In genomic region chr15:67359431-67360082, GRCh38 we compare ENCODE assay signal across 23 cellular contexts.
A peak's percentile ranks its signal among the peaks of the same experiment; 100 is the strongest.
DNase-seq lines count a peak whose midpoint lies in the region; ATAC-seq, FAIRE-seq and TF ChIP-seq lines count a peak whose summit lies in the region.
"Had no signal": no experiment of that assay in that cellular context is flagged by ENCODE, and none has a peak within 500 bp of the region (broad histone marks: within the 10 kb centered on the region; RNA-seq: fewer than 3 reads in every experiment).

No MANE protein-coding gene starts in this region.

- H3K79me2 ChIP-seq in K562 (ENCODE audit: control insufficient read depth, insufficient read depth, low read length) (no peaks in the 10 kb centered on the region), neural cell (replicated peaks; ENCODE audit: insufficient read depth, low read length) (no peaks in the 10 kb centered on the region)

- no peak for FAIRE-seq in K562 (lab: Jason Lieb, UNC)
- FAIRE-seq: GM12878, GM19239 had no signal

- H3K9me3 ChIP-seq in K562 (replicated peaks; ENCODE audit: control insufficient read depth, insufficient read depth, low read depth, low read length) (no peaks in the 10 kb centered on the region), neural cell (ENCODE audit: low read length) (no peaks in the 10 kb centered on the region)
- H3K9me3 ChIP-seq: psoas muscle, uterus had no signal

- H3K9me1 ChIP-seq in K562 (ENCODE audit: control insufficient read depth, insufficient read depth, low read length): no peaks in the 10 kb centered on the region

- H3K9ac ChIP-seq in K562 (ENCODE audit: insufficient read depth in 1 of 2, low read depth in 2 of 2, low read length in 2 of 2): no peak overlapping the region
- H3K9ac ChIP-seq in neural cell (ENCODE audit: low read length): no peak overlapping the region

- TF ChIP-seq RAD21 in K562 (CRISPR knock-in tag; conservative IDR thresholded peaks at IDR 0.05 in 1 of 2, IDR thresholded peaks at IDR 0.05 in 1 of 2) (no peak), neural cell (conservative IDR thresholded peaks at IDR 0.05) (no peak)

- peak; percentile 19 for DNase-seq in HuH-7.5 (ENCODE audit: low spot score)
- peak; percentile 78 for DNase-seq in NCI-H146 treated with DMSO at 0.1 percent for 48 hours (lab: John Stamatoyannopoulos, UW; ENCODE audit: unreplicated experiment)
- DNase-seq in K562 (ENCODE audit: extremely low read depth in 1 of 4, low spot score in 3 of 4): no peak
- DNase-seq in OCI-M1 (lab: John Stamatoyannopoulos, UW): no peak
- DNase-seq: CD8-positive, alpha-beta T cell; cerebellar nuclear complex; erythroblast; foreskin fibroblast; KG1; left ventricle myocardium superior; NCI-H2029; PC-3; psoas muscle; SHP77; stimulated activated CD4-positive, alpha-beta T cell treated with anti-CD3 and anti-CD28 coated beads, Interleukin-1b, Interleukin-23, amount 100 ng/mL, for 48 hours; uterus had no signal

- no TSS peak for BruUV-seq in K562 (replicated peaks; lab: Mats Ljungman, UMichigan)

- POLR2A ChIA-PET in K562 (lab: Yijun Ruan, JAX): interaction anchor here (1.1 to 1.3 kb wide), 2 partner anchors 8 to 11 kb away, joined by 4 to 7 read pairs; no protein-coding TSS in a partner anchor

- no peak for TF ChIP-seq POLR2A in K562 (conservative IDR thresholded peaks at IDR 0.05)

- no peak for TF ChIP-seq CTCF in K562 (IDR thresholded peaks at IDR 0.05 in 2 of 3, conservative IDR thresholded peaks at IDR 0.05 in 1 of 3; ENCODE audit: insufficient read depth in 2 of 3, low read depth in 1 of 3, low read length in 3 of 3)
- no peak for TF ChIP-seq CTCF in neural cell (IDR thresholded peaks at IDR 0.05; ENCODE audit: poor library complexity, severe bottlenecking)

- whole genome bisulfite sequencing in K562 (ENCODE audit: insufficient coverage, low coverage, missing lambda C conversion rate): 26% methylated on average over 8 of the region's 8 CpGs

- H3K9me2 ChIP-seq in neural cell (ENCODE audit: insufficient read depth, low read length): no peaks in the 10 kb centered on the region

- H2AFZ ChIP-seq in K562 (ENCODE audit: low read depth, low read length) (no peak overlapping the region), neural cell (ENCODE audit: low read depth, low read length) (no peak overlapping the region)

- intact Hi-C loops in K562 (cut with micrococcal nuclease): no loop called here

- H3K4me3 ChIP-seq in K562 (no peak overlapping the region), neural cell (ENCODE audit: low read length) (peak overlapping the region; percentile 32)
- H3K4me3 ChIP-seq: GM12878, psoas muscle, uterus had no signal

- no peaks in the 10 kb centered on the region for H4K20me1 ChIP-seq in K562 (replicated peaks; ENCODE audit: control insufficient read depth, insufficient read depth, low read length)
- H4K20me1 ChIP-seq in neural cell (ENCODE audit: insufficient read depth): no peaks in the 10 kb centered on the region

- H3K27ac ChIP-seq in K562 (ENCODE audit: extremely low read depth, low read depth, low read length) (no peak overlapping the region), neural cell (ENCODE audit: low read length) (peak overlapping the region; percentile 79)
- H3K27ac ChIP-seq: psoas muscle, uterus had no signal

- no peaks in the 10 kb centered on the region for H3F3A ChIP-seq in neural cell (ENCODE audit: insufficient read depth, low read length, poor library complexity, severe bottlenecking)

- CTCF ChIA-PET in K562 (lab: Yijun Ruan, JAX; ENCODE audit: low intra/inter-chr PET ratio): interaction anchor here (0.8 kb wide), 1 partner anchor 474 kb away, joined by 3 read pairs; no protein-coding TSS in a partner anchor

- ATAC-seq in K562 (no peak), GM19463 (IDR thresholded peaks at IDR 0.05; ENCODE audit: unreplicated experiment) (no peak), GM21423 (IDR thresholded peaks at IDR 0.05; ENCODE audit: unreplicated experiment) (no peak)
- ATAC-seq: activated T-helper 17 cell treated with anti-CD3 and anti-CD28 coated beads, Interleukin-2, amount 50 U/mL, for 72 hours; CD8-positive, alpha-beta T cell; GM12878; left ventricle myocardium superior; PC-3; psoas muscle; stimulated activated effector memory CD8-positive, alpha-beta T cell treated with anti-CD3 and anti-CD28 coated beads, Interleukin-12 subunit alpha, Interleukin-12 subunit beta, amount 100 ng/mL, for 72 hours had no signal

- TF ChIP-seq EP300 in K562 (IDR thresholded peaks at IDR 0.05; ENCODE audit: low read length): no peak
- no peak for TF ChIP-seq EP300 in neural cell (conservative IDR thresholded peaks at IDR 0.05; ENCODE audit: poor library complexity, severe bottlenecking)

- H3K4me2 ChIP-seq in K562 (ENCODE audit: insufficient read depth, low read length): no peak overlapping the region
- H3K4me2 ChIP-seq in neural cell (ENCODE audit: low read length): peak overlapping the region; percentile 10

- in situ Hi-C loops in K562 (cut with MboI): no loop called here

- H3K4me1 ChIP-seq in K562 (replicated peaks in 1 of 2; ENCODE audit: control insufficient read depth in 2 of 2, insufficient read depth in 2 of 2, low read length in 2 of 2): no peaks in the 10 kb centered on the region
- H3K4me1 ChIP-seq: psoas muscle, uterus had no signal

- H3K36me3 ChIP-seq in K562 (ENCODE audit: control insufficient read depth, insufficient read depth, low read length): no peaks in the 10 kb centered on the region
- H3K36me3 ChIP-seq in neural cell (ENCODE audit: insufficient read depth, low read length): no peaks in the 10 kb centered on the region
- H3K36me3 ChIP-seq: uterus had no signal

- H3K27me3 ChIP-seq in K562 (ENCODE audit: control insufficient read depth in 2 of 2, insufficient read depth in 2 of 2, low read length in 2 of 2) (no peaks in the 10 kb centered on the region), neural cell (ENCODE audit: insufficient read depth, low read depth, low read length) (no peaks in the 10 kb centered on the region)
- H3K27me3 ChIP-seq: uterus had no signal

TF ChIP-seq in K562, 482 proteins besides CTCF, POLR2A, EP300 and RAD21:
- TF ChIP-seq MEIS2 (IDR thresholded peaks at IDR 0.05; ENCODE audit: partially characterized antibody): peak; percentile 28
- TF ChIP-seq TFAP4 (CRISPR knock-in tag; IDR thresholded peaks at IDR 0.05; ENCODE audit: borderline replicate concordance): no peak
TF ChIP-seq in K562: peak in this region for 1.

TF ChIP-seq in neural cell, 6 proteins besides CTCF, POLR2A, EP300 and RAD21:
- no peak for TF ChIP-seq MXI1 (conservative IDR thresholded peaks at IDR 0.05; ENCODE audit: poor library complexity, severe bottlenecking)
- TF ChIP-seq TAF1 (IDR thresholded peaks at IDR 0.05; ENCODE audit: low read depth): no peak
- no peak for TF ChIP-seq SMC3 (conservative IDR thresholded peaks at IDR 0.05; ENCODE audit: poor library complexity)
- TF ChIP-seq EZH2 (IDR thresholded peaks at IDR 0.05; ENCODE audit: borderline replicate concordance, insufficient read depth, low read length, poor library complexity, severe bottlenecking): no peak
- no peak for TF ChIP-seq REST (IDR thresholded peaks at IDR 0.05; ENCODE audit: borderline replicate concordance)
- TF ChIP-seq POLR2AphosphoS5 (IDR thresholded peaks at IDR 0.05): no peak

Comparison
In these comparisons a context has a peak if more than half of its experiments do, and no peak if none do; other contexts are left out.
1. DNase-seq: peak in HuH-7.5 (single experiment) and NCI-H146 treated with DMSO at 0.1 percent for 48 hours (single experiment); none in K562 (0 of 4) and OCI-M1 (single experiment).